In genomic region chr9:115657695-115658094, GRCh38 we compare ENCODE assay signal across 25 cellular contexts.
"Had no signal": no experiment of that assay in that cellular context is flagged by ENCODE, and none has a peak within 500 bp of the region (broad histone marks: within the 10 kb centered on the region; RNA-seq: fewer than 3 reads in every experiment).

No MANE protein-coding gene starts in this region.

- H3K4me3 Mint-ChIP-seq: dendritic cell treated with granulocyte-macrophage colony-stimulating factor and Interleukin-4, amounts not matched to agents 40 ng/mL and 50 ng/mL, for 4 days; effector memory CD8-positive, alpha-beta T cell; endodermal cell; mesothelial cell of epicardium; naive B cell; naive thymus-derived CD8-positive, alpha-beta T cell had no signal

- H3K27me3 ChIP-seq: esophagus squamous epithelium, gastrocnemius medialis, heart right ventricle, left lung had no signal

- H3K27me3 Mint-ChIP-seq: dendritic cell treated with granulocyte-macrophage colony-stimulating factor and Interleukin-4, amounts not matched to agents 40 ng/mL and 50 ng/mL, for 4 days had no signal

- ATAC-seq: effector memory CD8-positive, alpha-beta T cell; esophagus mucosa; gastrocnemius medialis; heart right ventricle; left cardiac atrium; left lung; left ventricle myocardium superior; lower lobe of right lung; mucosa of descending colon; naive thymus-derived CD8-positive, alpha-beta T cell had no signal

- DNase-seq: cortex of kidney; effector CD8-positive, alpha-beta T cell; effector memory CD8-positive, alpha-beta T cell; endodermal cell; erythroblast; esophagus squamous epithelium; foreskin fibroblast; foreskin melanocyte; gastrocnemius medialis; glutamatergic neuron; head of caudate nucleus; heart right ventricle; hippocampal formation; left cardiac atrium; left lung; left ventricle myocardium superior; lower lobe of right lung; mesenchymal stem cell; mucosa of descending colon; naive B cell; naive thymus-derived CD8-positive, alpha-beta T cell had no signal

- H3K4me3 ChIP-seq: esophagus squamous epithelium, gastrocnemius medialis, heart right ventricle, left lung, lower lobe of right lung, mucosa of descending colon had no signal

- H3K9me3 Mint-ChIP-seq: dendritic cell treated with granulocyte-macrophage colony-stimulating factor and Interleukin-4, amounts not matched to agents 40 ng/mL and 50 ng/mL, for 4 days; effector memory CD8-positive, alpha-beta T cell; endodermal cell; mesothelial cell of epicardium; naive B cell; naive thymus-derived CD8-positive, alpha-beta T cell had no signal

- H3K27ac ChIP-seq: epithelial cell of prostate, esophagus squamous epithelium, gastrocnemius medialis, heart right ventricle, left lung, lower lobe of right lung had no signal

- H3K9me3 ChIP-seq: esophagus squamous epithelium, gastrocnemius medialis, heart right ventricle, left lung, lower lobe of right lung, mucosa of descending colon had no signal

- H3K27ac Mint-ChIP-seq: dendritic cell treated with granulocyte-macrophage colony-stimulating factor and Interleukin-4, amounts not matched to agents 40 ng/mL and 50 ng/mL, for 4 days; effector memory CD8-positive, alpha-beta T cell; endodermal cell; mesothelial cell of epicardium; naive B cell; naive thymus-derived CD8-positive, alpha-beta T cell had no signal

- H3K36me3 Mint-ChIP-seq: mesothelial cell of epicardium; naive B cell; naive thymus-derived CD8-positive, alpha-beta T cell had no signal

- H3K4me1 Mint-ChIP-seq: endodermal cell; mesothelial cell of epicardium; naive B cell; naive thymus-derived CD8-positive, alpha-beta T cell had no signal

- H3K36me3 ChIP-seq: esophagus squamous epithelium, gastrocnemius medialis, heart right ventricle, left lung, lower lobe of right lung had no signal

- H3K4me1 ChIP-seq: esophagus squamous epithelium, gastrocnemius medialis, heart right ventricle, left lung, lower lobe of right lung had no signal
